9 cellular contexts compared by ENCODE assay signal in the genomic region with DNA sequence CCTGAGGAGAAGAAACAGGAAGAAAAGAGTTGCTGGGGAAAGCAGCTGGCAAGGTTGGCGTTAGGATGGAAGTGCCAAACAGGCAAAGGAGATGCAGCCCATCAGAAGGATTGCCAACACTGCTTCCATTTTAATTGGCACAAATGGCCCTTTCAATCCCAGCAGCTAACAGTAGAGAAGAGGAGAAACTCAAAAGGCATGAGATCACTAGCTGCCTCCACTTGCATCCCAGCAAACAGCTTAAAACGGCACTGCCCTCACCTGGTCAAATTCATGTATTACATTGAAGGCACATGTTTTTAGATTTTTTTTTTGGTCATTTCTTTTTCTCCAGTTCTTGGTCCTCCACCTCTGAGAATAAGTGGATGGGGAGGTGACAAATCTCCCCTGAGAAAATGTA. TPM values are rescaled to one million over a fixed set of nuclear protein-coding genes. Genes with fewer than 3 reads are reported as not detected.
A peak's percentile ranks its signal among the peaks of the same experiment; 100 is the strongest.
DNase-seq lines count a peak whose midpoint lies in the region; ATAC-seq, FAIRE-seq and TF ChIP-seq lines count a peak whose summit lies in the region.
"Had no signal": no experiment of that assay in that cellular context is flagged by ENCODE, and none has a peak within 500 bp of the region (broad histone marks: within the 10 kb centered on the region; RNA-seq: fewer than 3 reads in every experiment).

No MANE protein-coding gene starts in this region.

- H3K27me3 Mint-ChIP-seq in astrocyte (ENCODE audit: low read depth, unreplicated experiment): peaks cover 5% of the 10 kb centered on the region

- no peaks in the 10 kb centered on the region for H3K79me2 ChIP-seq in astrocyte (ENCODE audit: insufficient read depth, low read length)

- ATAC-seq in GM21515 (IDR thresholded peaks at IDR 0.05; ENCODE audit: unreplicated experiment): no peak
- ATAC-seq in GM21723 (IDR thresholded peaks at IDR 0.05; ENCODE audit: unreplicated experiment): no peak

- no peak overlapping the region for H2AFZ ChIP-seq in astrocyte (ENCODE audit: low read depth, low read length)

- H3K4me1 Mint-ChIP-seq in astrocyte (ENCODE audit: low read depth, unreplicated experiment): no peaks in the 10 kb centered on the region

- H3K9me3 ChIP-seq in astrocyte (ENCODE audit: insufficient read depth, low read depth, low read length): no peaks in the 10 kb centered on the region

- H4K20me1 ChIP-seq in astrocyte (ENCODE audit: insufficient read depth, low read length): no peaks in the 10 kb centered on the region

- peak; percentile 69 for TF ChIP-seq RAD21 in Ishikawa (IDR thresholded peaks at IDR 0.05; ENCODE audit: low read depth)

- no peak overlapping the region for H3K4me3 Mint-ChIP-seq in astrocyte (ENCODE audit: unreplicated experiment)

- no peaks in the 10 kb centered on the region for H3K36me3 ChIP-seq in astrocyte (ENCODE audit: insufficient read depth, low read length)

- no peak overlapping the region for H3K4me3 ChIP-seq in astrocyte (ENCODE audit: insufficient read depth, low read depth, low read length)

- H3K36me3 Mint-ChIP-seq in astrocyte (ENCODE audit: low read depth, unreplicated experiment): no peaks in the 10 kb centered on the region

- FAIRE-seq in astrocyte (lab: Jason Lieb, UNC): peak; percentile 93

- TF ChIP-seq EP300 in Ishikawa (IDR thresholded peaks at IDR 0.05; ENCODE audit: borderline replicate concordance): no peak

- peak; percentile 49 for DNase-seq in EL
- peak; percentile 13 for DNase-seq in RWPE1 (ENCODE audit: low spot score)
- DNase-seq in astrocyte (ENCODE audit: low read depth): peak; percentile 27
- DNase-seq in hippocampal formation (lab: John Stamatoyannopoulos, UW): peak; percentile 22 to 23
- DNase-seq in stimulated activated CD4-positive, alpha-beta T cell treated with anti-CD3 and anti-CD28 coated beads, Interleukin-12 subunit alpha, Interleukin-12 subunit beta, amount 100 ng/mL, for 4 hours: peak; percentile 34

- H3K4me2 ChIP-seq in astrocyte (ENCODE audit: low read length): no peak overlapping the region

- no peak overlapping the region for H3K27ac ChIP-seq in RWPE1
- no peak overlapping the region for H3K27ac ChIP-seq in astrocyte (ENCODE audit: low read depth, low read length)

- POLR2A ChIA-PET in RWPE1 (lab: Yijun Ruan, JAX; ENCODE audit: low non-redundant PET): no interaction called here

- H3K4me1 ChIP-seq in astrocyte (ENCODE audit: insufficient read depth, low read length): no peaks in the 10 kb centered on the region

- CTCF ChIA-PET in RWPE1 (lab: Yijun Ruan, JAX): interaction anchor here (0.5 to 0.7 kb wide), 4 partner anchors 27 to 928 kb away, joined by 3 to 5 read pairs (median 3); partner anchors contain the start of gene CXCR3

- no peak overlapping the region for H3K27ac Mint-ChIP-seq in astrocyte (ENCODE audit: unreplicated experiment)

- no peaks in the 10 kb centered on the region for H3K9me3 Mint-ChIP-seq in astrocyte (ENCODE audit: unreplicated experiment)

- no peak overlapping the region for H3K9ac ChIP-seq in astrocyte (ENCODE audit: low read length)

- TF ChIP-seq CTCF in RWPE1 (conservative IDR thresholded peaks at IDR 0.05; ENCODE audit: low read depth): peak; percentile 43
- TF ChIP-seq CTCF in astrocyte (IDR thresholded peaks at IDR 0.05; ENCODE audit: insufficient read depth, low read depth, low read length): peak; percentile 65

- H3K27me3 ChIP-seq in astrocyte (ENCODE audit: insufficient read depth, low read length): no peaks in the 10 kb centered on the region

TF ChIP-seq in Ishikawa, 13 proteins besides CTCF, POLR2A, EP300 and RAD21:
- TF ChIP-seq YY1 (IDR thresholded peaks at IDR 0.05; ENCODE audit: low read depth): no peak
- no peak for TF ChIP-seq EGR1 (IDR thresholded peaks at IDR 0.05)
- TF ChIP-seq ZBTB7A (IDR thresholded peaks at IDR 0.05; ENCODE audit: low read depth): no peak
- TF ChIP-seq, protein P1, sequence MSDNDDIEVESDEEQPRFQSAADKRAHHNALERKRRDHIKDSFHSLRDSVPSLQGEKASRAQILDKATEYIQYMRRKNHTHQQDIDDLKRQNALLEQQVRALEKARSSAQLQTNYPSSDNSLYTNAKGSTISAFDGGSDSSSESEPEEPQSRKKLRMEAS (IDR thresholded peaks at IDR 0.05): no peak

RNA-seq across cellular contexts. Expression of gene CXCR3, which starts 34.1 kb away (rescaled TPM):
- not detected in 2 replicates for total RNA-seq in astrocyte
- total RNA-seq: urinary bladder had no signal
